In genomic region chr2:170670651-170671050, GRCh38 we compare ENCODE assay signal across 6 cellular contexts. TPM values are rescaled to one million over a fixed set of nuclear protein-coding genes. Genes with fewer than 3 reads are reported as not detected.
"Had no signal": no experiment of that assay in that cellular context is flagged by ENCODE, and none has a peak within 500 bp of the region (broad histone marks: within the 10 kb centered on the region; RNA-seq: fewer than 3 reads in every experiment).

No MANE protein-coding gene starts in this region.

- H3K4me3 ChIP-seq: K562 had no signal

- H3K27ac ChIP-seq: HL-60 had no signal

- DNase-seq: IMR-90, KBM-7, KG1 had no signal

RNA-seq across cellular contexts. Expression of gene SP5, which starts 44.5 kb away (rescaled TPM):
- polyA plus RNA-seq: IgD-negative memory B cell, IMR-90 had no signal
